Comparison of ENCODE assay signal across 9 cellular contexts in the genomic region with DNA sequence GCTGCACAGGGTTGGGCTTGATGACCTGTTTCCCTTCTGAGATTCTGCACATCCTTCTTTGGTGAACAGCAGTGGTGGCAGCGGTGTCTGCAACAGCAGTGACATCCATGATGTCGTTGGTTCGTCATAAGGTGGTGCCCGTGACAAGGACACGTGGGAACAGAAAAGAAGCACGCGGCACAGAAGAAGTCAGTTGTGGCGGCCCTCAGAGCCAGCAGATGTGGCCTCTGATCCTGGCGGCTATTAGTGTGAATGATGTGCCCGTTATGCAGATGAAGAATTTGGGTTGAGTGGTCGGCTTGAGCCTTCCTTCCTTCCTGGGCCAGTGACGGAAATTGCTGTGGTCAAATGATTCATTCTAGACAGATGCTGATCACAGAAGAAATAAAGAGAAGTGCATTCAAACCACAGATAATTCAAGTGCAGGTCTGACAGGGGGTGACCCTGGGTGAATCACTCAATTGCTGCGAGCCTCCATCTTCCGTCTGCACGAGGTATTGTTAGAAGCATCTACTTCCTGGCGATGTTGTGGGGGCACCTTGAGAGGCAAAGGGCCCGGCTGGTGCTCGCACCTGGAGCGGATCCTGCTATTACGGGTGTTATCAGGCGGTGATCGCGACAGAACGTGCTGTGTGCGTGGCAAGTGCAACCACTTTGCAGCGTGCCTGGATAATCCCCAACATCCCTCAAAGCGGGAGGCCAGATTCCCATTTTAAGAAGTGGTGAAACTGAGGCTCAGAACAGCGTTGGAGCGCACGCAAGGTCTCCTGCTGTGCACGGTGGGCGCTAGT.
DNase-seq lines count a peak whose midpoint lies in the region; ATAC-seq, FAIRE-seq and TF ChIP-seq lines count a peak whose summit lies in the region.
"Had no signal": no experiment of that assay in that cellular context is flagged by ENCODE, and none has a peak within 500 bp of the region (broad histone marks: within the 10 kb centered on the region; RNA-seq: fewer than 3 reads in every experiment).

No MANE protein-coding gene starts in this region.

- peak; percentile 99 for DNase-seq in EL
- peak; percentile 73 to 77 for DNase-seq in SJSA1 (ENCODE audit: low read depth in 1 of 2, low spot score in 2 of 2)
- DNase-seq in activated naive CD4-positive, alpha-beta T cell treated with anti-CD3 and anti-CD28 coated beads, Interleukin-2, amount 50 U/mL, for 16 hours, result peak; percentile 28
- peak; percentile 28 to 58 (median 35) for DNase-seq in mucosa of descending colon
- peak; percentile 80 for DNase-seq in urothelium cell line (ENCODE audit: low spot score)
- DNase-seq in NCI-H1694 treated with DMSO at 0.1 percent for 48 hours (lab: John Stamatoyannopoulos, UW), result no peak

- H3K4me1 ChIP-seq in SJSA1 (replicated peaks) (peaks cover 28% of the 10 kb centered on the region), mucosa of descending colon (ENCODE audit: low read depth) (no peaks in the 10 kb centered on the region)

- no peaks in the 10 kb centered on the region for H3K9me3 ChIP-seq in SJSA1 (replicated peaks)
- H3K9me3 ChIP-seq in mucosa of descending colon, result no peaks in the 10 kb centered on the region

- H3K4me3 ChIP-seq in SJSA1, result no peak overlapping the region
- no peak overlapping the region for H3K4me3 ChIP-seq in mucosa of descending colon

- no peaks in the 10 kb centered on the region for H3K36me3 ChIP-seq in SJSA1
- H3K36me3 ChIP-seq in mucosa of descending colon (ENCODE audit: low read depth), result no peaks in the 10 kb centered on the region

- H3K27ac ChIP-seq in SJSA1, result 0 out of 2 replicates have a peak overlapping the region, but pooled peaks have one; percentile 6

- FAIRE-seq in urothelium cell line (lab: Jason Lieb, UNC), result peak; percentile 82
- FAIRE-seq: islet of Langerhans had no signal

- H3K27me3 ChIP-seq in SJSA1 (replicated peaks), result no peaks in the 10 kb centered on the region

- intact Hi-C loops in mucosa of descending colon (cut with DNase I, micrococcal nuclease), result no loop called here

- peak; percentile 50 for ATAC-seq in mucosa of descending colon
- ATAC-seq in HG02885 (IDR thresholded peaks at IDR 0.05; ENCODE audit: poor library complexity, unreplicated experiment), result no peak
- no peak for ATAC-seq in HG03442 (IDR thresholded peaks at IDR 0.05; ENCODE audit: unreplicated experiment)

- TF ChIP-seq CTCF in mucosa of descending colon (IDR thresholded peaks at IDR 0.05), result no peak
